13 cellular contexts compared by ENCODE assay signal in the genomic region with DNA sequence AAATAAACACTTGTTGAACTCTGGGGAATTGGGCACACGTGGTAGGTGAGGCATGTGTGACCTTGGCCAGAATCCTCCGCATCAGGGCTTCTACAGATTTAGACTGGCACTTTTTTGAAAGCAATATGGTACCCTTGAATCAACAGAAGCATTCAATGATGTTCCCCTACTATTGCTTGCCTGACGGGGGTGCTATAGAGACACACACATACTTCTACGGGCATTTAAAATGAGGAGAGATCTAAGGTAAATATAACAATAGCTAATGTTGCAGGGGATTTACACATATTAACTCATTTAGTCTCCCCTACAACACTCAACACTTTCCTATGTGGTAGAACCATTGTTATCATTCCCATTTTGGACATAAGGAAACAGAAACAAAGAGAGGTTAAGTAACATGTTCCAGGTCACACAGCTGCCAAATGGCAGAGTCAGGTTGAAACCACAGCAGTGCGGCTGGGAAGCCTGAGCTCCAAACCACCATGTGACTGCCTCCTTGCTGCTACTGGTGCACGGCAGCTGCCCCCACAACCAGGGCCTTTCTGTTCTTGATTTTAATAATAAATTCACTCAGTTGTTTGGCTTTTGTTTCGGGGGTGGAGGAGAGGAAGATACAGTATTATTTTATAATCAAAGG.
DNase-seq lines count a peak whose midpoint lies in the region; ATAC-seq and TF ChIP-seq lines count a peak whose summit lies in the region.
"Had no signal": no experiment of that assay in that cellular context is flagged by ENCODE, and none has a peak within 500 bp of the region (broad histone marks: within the 10 kb centered on the region; RNA-seq: fewer than 3 reads in every experiment).

No MANE protein-coding gene starts in this region.

- DNase-seq in GM06990 (ENCODE audit: extremely low read depth, insufficient read length) (peak; percentile 55), Panc1 (ENCODE audit: low read depth, low spot score) (no peak), DMS79 treated with DMSO at 0.1 percent for 48 hours (lab: John Stamatoyannopoulos, UW) (no peak), T-helper 17 cell (no peak), KG1 (lab: John Stamatoyannopoulos, UW) (no peak), AG20443 (ENCODE audit: low spot score) (no peak)
- DNase-seq: colonic mucosa, DMS 273 treated with DMSO at 0.1 percent for 48 hours, islet precursor cell, retina, stomach had no signal

- H3K4me3 ChIP-seq in GM06990 (replicated peaks; ENCODE audit: low read depth, low read length) = no peak overlapping the region
- H3K4me3 ChIP-seq in Panc1 (ENCODE audit: low read depth in 2 of 2, low read length in 2 of 2) = no peak overlapping the region
- H3K4me3 ChIP-seq: colonic mucosa, stomach had no signal

- H3K4me1 ChIP-seq in Panc1 (ENCODE audit: control insufficient read depth, insufficient read depth, low read length) = no peaks in the 10 kb centered on the region
- H3K4me1 ChIP-seq: colonic mucosa, stomach had no signal

- CTCF ChIA-PET in Panc1 (lab: Charles Lee) = no interaction called here

- H3K9me3 ChIP-seq in Panc1 (ENCODE audit: control insufficient read depth, insufficient read depth, low read depth, low read length) (no peaks in the 10 kb centered on the region), T-helper 17 cell (ENCODE audit: control insufficient read depth, low read length, poor library complexity, severe bottlenecking) (no peaks in the 10 kb centered on the region)
- H3K9me3 ChIP-seq: colonic mucosa, stomach had no signal

- peaks cover 21% of the 10 kb centered on the region for H3K27me3 Mint-ChIP-seq in T-helper 17 cell

- H3K27ac ChIP-seq in Panc1 (ENCODE audit: low read length) = no peak overlapping the region
- H3K27ac ChIP-seq: colonic mucosa, stomach had no signal

- H3K36me3 ChIP-seq in GM06990 (ENCODE audit: control insufficient read depth, insufficient read depth, low read length) = no peaks in the 10 kb centered on the region
- H3K36me3 ChIP-seq in Panc1 (ENCODE audit: control insufficient read depth, insufficient read depth, low read length) = no peaks in the 10 kb centered on the region
- H3K36me3 ChIP-seq: colonic mucosa, stomach had no signal

- BruUV-seq in Panc1 (replicated peaks; lab: Mats Ljungman, UMichigan) = no TSS peak

- H3K4me1 Mint-ChIP-seq in T-helper 17 cell = peaks cover 2% of the 10 kb centered on the region

- no peak overlapping the region for H3K4me3 Mint-ChIP-seq in T-helper 17 cell

- in situ Hi-C loops in Panc1 (cut with HindIII; ENCODE audit: low pct_unique_long_range_greater_than_20kb, low sequenced_read_pairs) = no loop called here

- TF ChIP-seq CTCF in GM06990 (IDR thresholded peaks at IDR 0.05; ENCODE audit: insufficient read depth, low read length, poor library complexity, severe bottlenecking) = peak; percentile 61
- TF ChIP-seq CTCF in Panc1 (IDR thresholded peaks at IDR 0.05) = peak; percentile 22; the same call in 1 of the 2 replicates

- no peaks in the 10 kb centered on the region for H3K27me3 ChIP-seq in GM06990 (replicated peaks; ENCODE audit: control insufficient read depth, insufficient read depth, low read length)
- H3K27me3 ChIP-seq in Panc1 (ENCODE audit: control insufficient read depth, insufficient read depth, low read length) = no peaks in the 10 kb centered on the region
- H3K27me3 ChIP-seq: colonic mucosa, stomach had no signal

- ATAC-seq in GM18909 (IDR thresholded peaks at IDR 0.05; ENCODE audit: poor library complexity, unreplicated experiment) = peak; percentile 78
- ATAC-seq in HG02870 (IDR thresholded peaks at IDR 0.05; ENCODE audit: unreplicated experiment) = peak; percentile 91
- no peak for ATAC-seq in Panc1
- ATAC-seq in T-helper 17 cell = no peak

- intact Hi-C loops in Panc1 (cut with micrococcal nuclease; ENCODE audit: unreplicated experiment) = no loop called here

- peaks cover 3% of the 10 kb centered on the region for H3K36me3 Mint-ChIP-seq in T-helper 17 cell (ENCODE audit: low read depth)

- POLR2A ChIA-PET in Panc1 (lab: Charles Lee) = no interaction called here

- H3K27ac Mint-ChIP-seq in T-helper 17 cell = no peak overlapping the region

Comparison
In these comparisons a context has a peak if more than half of its experiments do, and no peak if none do; other contexts are left out.
1. ATAC-seq: peak in GM18909 (single experiment) and HG02870 (single experiment); none in Panc1 (single experiment) and T-helper 17 cell (single experiment).